ENCODE assay signal across 15 cellular contexts in genomic region chr7:17638727-17639126, GRCh38.
DNase-seq lines count a peak whose midpoint lies in the region; ATAC-seq and TF ChIP-seq lines count a peak whose summit lies in the region.
"Had no signal": no experiment of that assay in that cellular context is flagged by ENCODE, and none has a peak within 500 bp of the region (broad histone marks: within the 10 kb centered on the region; RNA-seq: fewer than 3 reads in every experiment).

No MANE protein-coding gene starts in this region.

- H3K4me1 Mint-ChIP-seq in Calu3 (ENCODE audit: low read depth, unreplicated experiment) (peaks cover 19% of the 10 kb centered on the region), type B pancreatic cell (ENCODE audit: unreplicated experiment) (peaks cover 4% of the 10 kb centered on the region), endothelial cell (ENCODE audit: unreplicated experiment) (peaks cover 3% of the 10 kb centered on the region)
- H3K4me1 Mint-ChIP-seq: IgD-negative memory B cell had no signal

- no peak for TF ChIP-seq POLR2A in GM18505 (IDR thresholded peaks at IDR 0.05; ENCODE audit: borderline replicate concordance, extremely low read depth, insufficient read depth, insufficient read length)

- ATAC-seq in lower lobe of right lung (peak; percentile 24 to 30), GM18505 (IDR thresholded peaks at IDR 0.05; ENCODE audit: unreplicated experiment) (no peak), HG02759 (IDR thresholded peaks at IDR 0.05; ENCODE audit: unreplicated experiment) (no peak)

- peaks cover 8% of the 10 kb centered on the region for H3K9me3 Mint-ChIP-seq in Calu3 (ENCODE audit: low read depth, unreplicated experiment)
- H3K9me3 Mint-ChIP-seq in type B pancreatic cell, result peaks cover 7% of the 10 kb centered on the region
- no peaks in the 10 kb centered on the region for H3K9me3 Mint-ChIP-seq in endothelial cell (ENCODE audit: unreplicated experiment)

- H3K36me3 Mint-ChIP-seq in Calu3 (ENCODE audit: insufficient read depth, unreplicated experiment), result no peaks in the 10 kb centered on the region
- H3K36me3 Mint-ChIP-seq in type B pancreatic cell, result no peaks in the 10 kb centered on the region
- no peaks in the 10 kb centered on the region for H3K36me3 Mint-ChIP-seq in endothelial cell (ENCODE audit: low read depth, unreplicated experiment)
- H3K36me3 Mint-ChIP-seq: IgD-negative memory B cell had no signal

- no peak overlapping the region for H3K4me3 Mint-ChIP-seq in Calu3 (ENCODE audit: low read depth, unreplicated experiment)
- H3K4me3 Mint-ChIP-seq in type B pancreatic cell, result no peak overlapping the region
- no peak overlapping the region for H3K4me3 Mint-ChIP-seq in endothelial cell (ENCODE audit: unreplicated experiment)
- H3K4me3 Mint-ChIP-seq: IgD-negative memory B cell had no signal

- H3K27ac ChIP-seq in WERI-Rb-1, result peak overlapping the region; percentile 47
- no peak overlapping the region for H3K27ac ChIP-seq in lower lobe of right lung
- H3K27ac ChIP-seq: uterus had no signal

- no peaks in the 10 kb centered on the region for H3K27me3 Mint-ChIP-seq in Calu3 (ENCODE audit: unreplicated experiment)
- H3K27me3 Mint-ChIP-seq in type B pancreatic cell, result no peaks in the 10 kb centered on the region
- no peaks in the 10 kb centered on the region for H3K27me3 Mint-ChIP-seq in endothelial cell (ENCODE audit: unreplicated experiment)

- no peaks in the 10 kb centered on the region for H3K4me1 ChIP-seq in lower lobe of right lung
- H3K4me1 ChIP-seq: uterus had no signal

- TF ChIP-seq CTCF in Calu3 (IDR thresholded peaks at IDR 0.05; ENCODE audit: unreplicated experiment) (no peak), WERI-Rb-1 (IDR thresholded peaks at IDR 0.05; ENCODE audit: low read depth, low read length) (no peak), lower lobe of right lung (IDR thresholded peaks at IDR 0.05) (no peak), type B pancreatic cell (conservative IDR thresholded peaks at IDR 0.05) (no peak), endothelial cell (IDR thresholded peaks at IDR 0.05; ENCODE audit: unreplicated experiment) (no peak)

- no TSS peak for BruUV-seq in Calu3 (replicated peaks; lab: Mats Ljungman, UMichigan)

- intact Hi-C loops in Calu3 (cut with micrococcal nuclease; ENCODE audit: unreplicated experiment), result no loop called here
- intact Hi-C loops in lower lobe of right lung (cut with DNase I), result no loop called here

- H3K4me3 ChIP-seq in WERI-Rb-1 (ENCODE audit: low read depth, low read length) (no peak overlapping the region), lower lobe of right lung (no peak overlapping the region)
- H3K4me3 ChIP-seq: uterus had no signal

- CTCF ChIA-PET in Calu3 (lab: Charles Lee), result interaction anchor here (1.2 kb wide), 1 partner anchor 20 kb away, joined by 3 read pairs; no protein-coding TSS in a partner anchor

- no peaks in the 10 kb centered on the region for H3K36me3 ChIP-seq in WERI-Rb-1
- no peaks in the 10 kb centered on the region for H3K36me3 ChIP-seq in lower lobe of right lung
- H3K36me3 ChIP-seq: uterus had no signal

- peak; percentile 39 for DNase-seq in Calu3
- peak; percentile 38 for DNase-seq in NCI-H187 treated with DMSO at 0.1 percent for 48 hours (lab: John Stamatoyannopoulos, UW)
- peak; percentile 91 for DNase-seq in WERI-Rb-1
- no peak for DNase-seq in lower lobe of right lung
- no peak for DNase-seq in type B pancreatic cell (ENCODE audit: extremely low spot score, unreplicated experiment)
- DNase-seq in endothelial cell (ENCODE audit: low spot score), result no peak
- DNase-seq: activated T-cell treated with anti-CD3 and anti-CD28 coated beads for 4 hours, DMS79 treated with DMSO at 0.1 percent for 48 hours, NCI-H1930, posterior cingulate gyrus, T-helper 1 cell, uterus had no signal

- H3K27ac Mint-ChIP-seq in Calu3 (ENCODE audit: unreplicated experiment), result no peak overlapping the region
- H3K27ac Mint-ChIP-seq in type B pancreatic cell, result no peak overlapping the region
- no peak overlapping the region for H3K27ac Mint-ChIP-seq in endothelial cell (ENCODE audit: unreplicated experiment)
- H3K27ac Mint-ChIP-seq: IgD-negative memory B cell had no signal

- H3K9me3 ChIP-seq in WERI-Rb-1 (ENCODE audit: severe bottlenecking), result no peaks in the 10 kb centered on the region
- H3K9me3 ChIP-seq in lower lobe of right lung, result no peaks in the 10 kb centered on the region
- H3K9me3 ChIP-seq: uterus had no signal

- H3K27me3 ChIP-seq in WERI-Rb-1 (ENCODE audit: insufficient read depth, low read depth, severe bottlenecking) (no peaks in the 10 kb centered on the region), lower lobe of right lung (ENCODE audit: low read depth) (no peaks in the 10 kb centered on the region)
- H3K27me3 ChIP-seq: uterus had no signal

Comparison
In these comparisons a context has a peak if more than half of its experiments do, and no peak if none do; other contexts are left out.
1. DNase-seq: peak in Calu3 (single experiment), NCI-H187 treated with DMSO at 0.1 percent for 48 hours (single experiment) and WERI-Rb-1 (single experiment); none in lower lobe of right lung (single experiment), type B pancreatic cell (single experiment) and endothelial cell (single experiment).
2. ATAC-seq: peak in lower lobe of right lung (2 of 2); none in GM18505 (single experiment) and HG02759 (single experiment).